Comparison of ENCODE assay signal across 19 cellular contexts in the genomic region with DNA sequence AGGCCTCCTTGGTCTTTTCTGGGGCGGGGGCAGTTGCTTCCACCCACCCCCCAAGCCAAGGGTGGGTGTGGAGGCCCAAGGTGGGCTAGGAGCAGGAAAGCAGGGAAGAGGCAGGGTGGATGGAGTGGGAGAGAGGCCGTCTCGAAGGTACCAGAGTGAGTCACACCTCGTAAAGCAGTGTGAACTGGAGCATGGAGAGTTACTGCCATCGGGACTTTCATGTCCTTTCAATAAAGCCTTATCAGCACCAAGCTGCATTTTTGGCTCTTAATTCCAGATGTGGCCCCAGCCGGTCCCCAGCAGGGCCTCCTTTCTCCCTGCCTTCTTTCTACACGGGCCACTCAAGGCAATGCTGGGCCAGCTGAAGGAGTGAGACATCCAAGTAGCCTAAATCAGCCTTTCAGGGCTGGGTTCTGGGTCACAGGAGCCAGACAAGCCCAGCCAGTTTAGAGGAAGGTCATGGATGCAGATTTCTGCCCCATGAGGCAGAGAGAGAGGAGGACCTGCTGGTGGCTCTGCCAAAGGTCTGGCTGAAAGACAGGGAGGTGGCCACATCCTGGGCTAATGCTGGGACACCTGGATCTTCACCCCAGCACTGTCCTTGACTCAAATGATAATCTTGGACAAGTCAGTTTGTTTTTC. TPM values are rescaled to one million over a fixed set of nuclear protein-coding genes. Genes with fewer than 3 reads are reported as not detected.
A peak's percentile ranks its signal among the peaks of the same experiment; 100 is the strongest.
DNase-seq lines count a peak whose midpoint lies in the region; ATAC-seq, FAIRE-seq and TF ChIP-seq lines count a peak whose summit lies in the region.
"Had no signal": no experiment of that assay in that cellular context is flagged by ENCODE, and none has a peak within 500 bp of the region (broad histone marks: within the 10 kb centered on the region; RNA-seq: fewer than 3 reads in every experiment).

No MANE protein-coding gene starts in this region.

- no peak overlapping the region for H3K27ac ChIP-seq in K562 (ENCODE audit: extremely low read depth, low read depth, low read length)
- H3K27ac ChIP-seq in sigmoid colon = no peak overlapping the region
- no peak overlapping the region for H3K27ac ChIP-seq in heart right ventricle
- H3K27ac ChIP-seq in CD4-positive, alpha-beta memory T cell (ENCODE audit: low read depth, low read length) = no peak overlapping the region
- H3K27ac ChIP-seq: ascending aorta, dorsolateral prefrontal cortex, SJSA1 had no signal

- H3K9me1 ChIP-seq in K562 (ENCODE audit: control insufficient read depth, insufficient read depth, low read length) = no peaks in the 10 kb centered on the region

- H2AFZ ChIP-seq in K562 (ENCODE audit: low read depth, low read length) = peak overlapping the region; percentile 53; the same call in 1 of the 2 replicates

- H3K4me3 ChIP-seq in K562 (no peak overlapping the region), sigmoid colon (no peak overlapping the region), heart right ventricle (no peak overlapping the region)
- no peak overlapping the region for H3K4me3 ChIP-seq in CD4-positive, alpha-beta memory T cell (ENCODE audit: low read length in 2 of 2)
- H3K4me3 ChIP-seq: ascending aorta, dorsolateral prefrontal cortex, mucosa of descending colon, SJSA1 had no signal

- peaks cover 7 to 17% of the 10 kb centered on the region in 2 experiments; a peak in 4 of 5 replicates for H3K4me1 ChIP-seq in K562 (replicated peaks in 1 of 2; ENCODE audit: control insufficient read depth in 2 of 2, insufficient read depth in 2 of 2, low read length in 2 of 2)
- no peaks in the 10 kb centered on the region for H3K4me1 ChIP-seq in sigmoid colon
- H3K4me1 ChIP-seq in heart right ventricle = no peaks in the 10 kb centered on the region
- no peaks in the 10 kb centered on the region for H3K4me1 ChIP-seq in CD4-positive, alpha-beta memory T cell (ENCODE audit: insufficient read depth, low read length)
- H3K4me1 ChIP-seq: ascending aorta, SJSA1 had no signal

- no peaks in the 10 kb centered on the region for H3K9me3 ChIP-seq in K562 (replicated peaks; ENCODE audit: control insufficient read depth, insufficient read depth, low read depth, low read length)
- H3K9me3 ChIP-seq in sigmoid colon = peaks cover 0 to 3% (median 0%) of the 10 kb centered on the region in 4 donors
- H3K9me3 ChIP-seq in heart right ventricle = peaks cover 0 to 8% (median 0%) of the 10 kb centered on the region in 11 donors
- no peaks in the 10 kb centered on the region for H3K9me3 ChIP-seq in CD4-positive, alpha-beta memory T cell (ENCODE audit: control insufficient read depth in 1 of 2, low read length in 2 of 2)

- intact Hi-C loops in K562 (cut with micrococcal nuclease) = no loop called here
- intact Hi-C loops in sigmoid colon (cut with DNase I) = no loop called here
- intact Hi-C loops in heart right ventricle (cut with DNase I) = no loop called here
- intact Hi-C loops in CD4-positive, alpha-beta memory T cell (cut with micrococcal nuclease) = no loop called here

- H3K4me2 ChIP-seq in K562 (ENCODE audit: insufficient read depth, low read length) = no peak overlapping the region

- ATAC-seq in K562 (peak; percentile 32), heart right ventricle (no peak)
- no peak for ATAC-seq in activated CD4-positive, CD25-positive, alpha-beta regulatory T cell treated with anti-CD3 and anti-CD28 coated beads, Interleukin-2, amount 50 U/mL, for 24 hours
- ATAC-seq: activated CD8-positive, alpha-beta memory T cell treated with anti-CD3 and anti-CD28 coated beads, Interleukin-2, amount 10 ng/mL, durations not matched to agents 7 days and 5 days; activated naive CD4-positive, alpha-beta T cell treated with anti-CD3 and anti-CD28 coated beads, Interleukin-2, amount 50 U/mL, for 72 hours; mucosa of descending colon had no signal

- DNase-seq in Daoy (ENCODE audit: low read depth) (peak; percentile 54), HT-29 (ENCODE audit: low spot score) (peak; percentile 26), K562 (ENCODE audit: extremely low read depth in 1 of 4, low spot score in 3 of 4) (no peak), sigmoid colon (peak; percentile 28), heart right ventricle (no peak)
- no peak for DNase-seq in CD4-positive, alpha-beta memory T cell
- DNase-seq: activated CD4-positive, alpha-beta T cell treated with anti-CD3 and anti-CD28 coated beads, Interleukin-2, amount 10 ng/mL, durations not matched to agents 7 days and 5 days; activated CD8-positive, alpha-beta memory T cell treated with anti-CD3 and anti-CD28 coated beads, Interleukin-2, amount 10 ng/mL, durations not matched to agents 7 days and 5 days; dorsolateral prefrontal cortex; mucosa of descending colon; NCI-H2081; NCI-H446; substantia nigra had no signal

- peak overlapping the region in 1 of 2 experiments; percentile 37; a peak in 1 of 4 replicates for H3K9ac ChIP-seq in K562 (ENCODE audit: insufficient read depth in 1 of 2, low read depth in 2 of 2, low read length in 2 of 2)

- H3K27ac Mint-ChIP-seq in CD4-positive, alpha-beta memory T cell = no peak overlapping the region
- H3K27ac Mint-ChIP-seq: activated CD4-positive, alpha-beta T cell treated with anti-CD3 and anti-CD28 coated beads, Interleukin-2, amount 10 ng/mL, durations not matched to agents 7 days and 5 days; activated CD8-positive, alpha-beta memory T cell treated with anti-CD3 and anti-CD28 coated beads, Interleukin-2, amount 10 ng/mL, durations not matched to agents 7 days and 5 days; activated naive CD4-positive, alpha-beta T cell treated with anti-CD3 and anti-CD28 coated beads, Interleukin-2, amount 50 U/mL, for 72 hours; T-helper 1 cell treated with Interleukin-12 subunit alpha and Interleukin-12 subunit beta and Interleukin-4 antibody, amounts not matched to agents 30 μg/mL and 1 μg/mL, for 36 hours had no signal

- WGBS in K562 (ENCODE audit: insufficient coverage, low coverage, missing lambda C conversion rate) = 32% methylated on average over 6 of the region's 7 CpGs
- WGBS in sigmoid colon, 2 donors = 29 to 71% methylated on average over 7 of the region's 7 CpGs
- WGBS in heart right ventricle, 2 donors = 76 to 80% methylated on average over 7 of the region's 7 CpGs

- BruUV-seq in K562 (replicated peaks; lab: Mats Ljungman, UMichigan) = no TSS peak

- no peaks in the 10 kb centered on the region for H3K79me2 ChIP-seq in K562 (ENCODE audit: control insufficient read depth, insufficient read depth, low read length)

- no peaks in the 10 kb centered on the region for H3K27me3 ChIP-seq in K562 (ENCODE audit: control insufficient read depth in 2 of 2, insufficient read depth in 2 of 2, low read length in 2 of 2)
- peaks cover 0 to 9% (median 0%) of the 10 kb centered on the region in 3 donors for H3K27me3 ChIP-seq in sigmoid colon
- peaks cover 0 to 5% (median 0%) of the 10 kb centered on the region in 7 donors for H3K27me3 ChIP-seq in heart right ventricle
- H3K27me3 ChIP-seq in CD4-positive, alpha-beta memory T cell (ENCODE audit: insufficient read depth, low read length) = no peaks in the 10 kb centered on the region
- H3K27me3 ChIP-seq: ascending aorta, SJSA1 had no signal

- CTCF ChIA-PET in K562 (lab: Yijun Ruan, JAX; ENCODE audit: low intra/inter-chr PET ratio) = no interaction called here
- CTCF ChIA-PET in CD4-positive, alpha-beta memory T cell (lab: Charles Lee; ENCODE audit: partially characterized antibody) = no interaction called here

- no peaks in the 10 kb centered on the region for H3K4me1 Mint-ChIP-seq in CD4-positive, alpha-beta memory T cell
- H3K4me1 Mint-ChIP-seq: activated CD4-positive, alpha-beta T cell treated with anti-CD3 and anti-CD28 coated beads, Interleukin-2, amount 10 ng/mL, durations not matched to agents 7 days and 5 days; activated CD8-positive, alpha-beta memory T cell treated with anti-CD3 and anti-CD28 coated beads, Interleukin-2, amount 10 ng/mL, durations not matched to agents 7 days and 5 days had no signal

- TF ChIP-seq EP300 in K562 (IDR thresholded peaks at IDR 0.05; ENCODE audit: low read length) (no peak), sigmoid colon (IDR thresholded peaks at IDR 0.05) (no peak)

- no peaks in the 10 kb centered on the region for H3K36me3 Mint-ChIP-seq in CD4-positive, alpha-beta memory T cell
- H3K36me3 Mint-ChIP-seq: activated CD8-positive, alpha-beta memory T cell treated with anti-CD3 and anti-CD28 coated beads, Interleukin-2, amount 10 ng/mL, durations not matched to agents 7 days and 5 days; activated naive CD4-positive, alpha-beta T cell treated with anti-CD3 and anti-CD28 coated beads, Interleukin-2, amount 50 U/mL, for 72 hours had no signal

- TF ChIP-seq CTCF in K562 (IDR thresholded peaks at IDR 0.05 in 2 of 3, conservative IDR thresholded peaks at IDR 0.05 in 1 of 3; ENCODE audit: insufficient read depth in 2 of 3, low read depth in 1 of 3, low read length in 3 of 3) = no peak
- no peak for TF ChIP-seq CTCF in sigmoid colon (IDR thresholded peaks at IDR 0.05)
- no peak for TF ChIP-seq CTCF in heart right ventricle (IDR thresholded peaks at IDR 0.05)

- no peak overlapping the region for H3K4me3 Mint-ChIP-seq in CD4-positive, alpha-beta memory T cell
- H3K4me3 Mint-ChIP-seq: activated CD4-positive, alpha-beta T cell treated with anti-CD3 and anti-CD28 coated beads, Interleukin-2, amount 10 ng/mL, durations not matched to agents 7 days and 5 days; activated CD8-positive, alpha-beta memory T cell treated with anti-CD3 and anti-CD28 coated beads, Interleukin-2, amount 10 ng/mL, durations not matched to agents 7 days and 5 days; neural crest cell; T-helper 1 cell treated with Interleukin-12 subunit alpha and Interleukin-12 subunit beta and Interleukin-4 antibody, amounts not matched to agents 30 μg/mL and 1 μg/mL, for 36 hours had no signal

- TF ChIP-seq RAD21 in K562 (CRISPR knock-in tag; conservative IDR thresholded peaks at IDR 0.05 in 1 of 2, IDR thresholded peaks at IDR 0.05 in 1 of 2) = no peak

- no peaks in the 10 kb centered on the region for H3K36me3 ChIP-seq in K562 (ENCODE audit: control insufficient read depth, insufficient read depth, low read length)
- H3K36me3 ChIP-seq in sigmoid colon = no peaks in the 10 kb centered on the region
- no peaks in the 10 kb centered on the region for H3K36me3 ChIP-seq in heart right ventricle
- H3K36me3 ChIP-seq in CD4-positive, alpha-beta memory T cell (ENCODE audit: insufficient read depth, low read length) = no peaks in the 10 kb centered on the region
- H3K36me3 ChIP-seq: ascending aorta, SJSA1 had no signal

- peaks cover 2 to 8% of the 10 kb centered on the region in 2 donors for H3K27me3 Mint-ChIP-seq in CD4-positive, alpha-beta memory T cell

- POLR2A ChIA-PET in K562 (lab: Yijun Ruan, JAX) = interaction anchor here (0.7 to 1.0 kb wide), 2 partner anchors 18 to 277 kb away, joined by 3 read pairs; no protein-coding TSS in a partner anchor
- POLR2A ChIA-PET in CD4-positive, alpha-beta memory T cell (lab: Charles Lee; ENCODE audit: partially characterized antibody) = no interaction called here

- no peak for FAIRE-seq in K562 (lab: Jason Lieb, UNC)

- in situ Hi-C loops in K562 (cut with MboI) = no loop called here

- H3K9me3 Mint-ChIP-seq in CD4-positive, alpha-beta memory T cell = peaks cover 0 to 12% (median 3%) of the 10 kb centered on the region in 8 donors
- H3K9me3 Mint-ChIP-seq: neural crest cell; T-helper 1 cell treated with Interleukin-12 subunit alpha and Interleukin-12 subunit beta and Interleukin-4 antibody, amounts not matched to agents 30 μg/mL and 1 μg/mL, for 36 hours had no signal

- no peak for TF ChIP-seq POLR2A in K562 (conservative IDR thresholded peaks at IDR 0.05)
- no peak for TF ChIP-seq POLR2A in sigmoid colon (IDR thresholded peaks at IDR 0.05)

- H4K20me1 ChIP-seq in K562 (replicated peaks; ENCODE audit: control insufficient read depth, insufficient read depth, low read length) = no peaks in the 10 kb centered on the region

RNA-seq across cellular contexts. Expression of gene CD82, which starts 59.0 kb away (rescaled TPM):
- 42.7 and 48.5 TPM in 2 replicates for total RNA-seq in Daoy (2014; rRNA removed; shearing (Covaris generic))
- total RNA-seq in HT-29 (2014; rRNA removed; shearing (Covaris generic)) = 159 and 173 TPM in 2 replicates
- 3.5 and 6.3 TPM in 2 replicates for total RNA-seq in K562 (2011; cell fraction: chromatin; rRNA removed; ENCODE audit: low replicate concordance)
- total RNA-seq in K562 (2011; cell fraction: nucleolus; rRNA removed) = 5.3 and 8.8 TPM in 2 replicates
- 4.4 and 6.4 TPM in 2 replicates for total RNA-seq in K562 (2011; cell fraction: nucleoplasm; rRNA removed)
- total RNA-seq in K562 (2014; rRNA removed) = 3.9 and 4.7 TPM in 2 replicates
- 1.3 and 2.0 TPM in 2 replicates for total RNA-seq in K562 (2014; rRNA removed; fragmentation: Illumina TruSeq; extraction: Trizol)
- 4.4 and 4.5 TPM in 2 replicates for total RNA-seq in K562 (2015; rRNA removed; fragmentation: Illumina TruSeq; extraction: Trizol)
- total RNA-seq in K562 (2021) = 8.2 and 9.4 TPM in 2 replicates
- polyA plus RNA-seq in K562 (2011; rRNA removed) = 2.8 and 5.9 TPM in 2 replicates
- 5.3 and 7.6 TPM in 2 replicates for polyA plus RNA-seq in K562 (2011; cell fraction: cytosol; rRNA removed)
- polyA plus RNA-seq in K562 (2011; cell fraction: nucleus; rRNA removed) = 1.1 and 2.4 TPM in 2 replicates
- polyA plus RNA-seq in K562 (2012) = 9.2 and 23.4 TPM in 2 replicates
- 3.0 and 3.7 TPM in 2 replicates for polyA plus RNA-seq in K562 (2014; fragmentation: Illumina TruSeq; extraction: Trizol)
- under 1 TPM; 0.27 to 0.30 TPM for polyA plus RNA-seq in K562 (2014; fragmentation: Nextera tagmentation; extraction: Ambion mirVana)
- 4.6 and 5.8 TPM in 2 replicates for polyA plus RNA-seq in K562 (2014; rRNA removed)
- polyA minus RNA-seq in K562 (2011; rRNA and poly(A)+ RNA removed) = 1.8 and 3.5 TPM in 2 replicates
- 2.4 and 4.0 TPM in 2 replicates for polyA minus RNA-seq in K562 (2011; cell fraction: cytosol; rRNA and poly(A)+ RNA removed)
- polyA minus RNA-seq in K562 (2011; cell fraction: nucleus; rRNA and poly(A)+ RNA removed) = 2.3 and 3.4 TPM in 2 replicates
- 10 to 100 TPM in 3 of 4 donors, 1 to 10 TPM in 1; 8.7 to 23.3 (median 16.8) TPM for total RNA-seq in sigmoid colon
- 10 to 100 TPM in 1 of 3 donors, 1 to 10 TPM in 2; 4.2 to 67.4 (median 6.0) TPM for polyA plus RNA-seq in sigmoid colon
- total RNA-seq in heart right ventricle = 10 to 100 TPM; 25.8 to 66.7 (median 35.2) TPM
- 10 to 100 TPM; 18.5 to 70.4 TPM for polyA plus RNA-seq in heart right ventricle
- total RNA-seq in CD4-positive, alpha-beta memory T cell = 100 to 1,000 TPM; 130 to 133 TPM
- polyA plus RNA-seq in CD4-positive, alpha-beta memory T cell = 100 to 1,000 TPM; 250 to 260 TPM

Comparison
In these comparisons a context has a peak if more than half of its experiments do, and no peak if none do; other contexts are left out.
1. DNase-seq: peak in Daoy (single experiment), HT-29 (single experiment) and sigmoid colon (single experiment); none in K562 (0 of 4), heart right ventricle (0 of 2) and CD4-positive, alpha-beta memory T cell (0 of 5).